1 cellular context compared by ENCODE assay signal in the genomic region with DNA sequence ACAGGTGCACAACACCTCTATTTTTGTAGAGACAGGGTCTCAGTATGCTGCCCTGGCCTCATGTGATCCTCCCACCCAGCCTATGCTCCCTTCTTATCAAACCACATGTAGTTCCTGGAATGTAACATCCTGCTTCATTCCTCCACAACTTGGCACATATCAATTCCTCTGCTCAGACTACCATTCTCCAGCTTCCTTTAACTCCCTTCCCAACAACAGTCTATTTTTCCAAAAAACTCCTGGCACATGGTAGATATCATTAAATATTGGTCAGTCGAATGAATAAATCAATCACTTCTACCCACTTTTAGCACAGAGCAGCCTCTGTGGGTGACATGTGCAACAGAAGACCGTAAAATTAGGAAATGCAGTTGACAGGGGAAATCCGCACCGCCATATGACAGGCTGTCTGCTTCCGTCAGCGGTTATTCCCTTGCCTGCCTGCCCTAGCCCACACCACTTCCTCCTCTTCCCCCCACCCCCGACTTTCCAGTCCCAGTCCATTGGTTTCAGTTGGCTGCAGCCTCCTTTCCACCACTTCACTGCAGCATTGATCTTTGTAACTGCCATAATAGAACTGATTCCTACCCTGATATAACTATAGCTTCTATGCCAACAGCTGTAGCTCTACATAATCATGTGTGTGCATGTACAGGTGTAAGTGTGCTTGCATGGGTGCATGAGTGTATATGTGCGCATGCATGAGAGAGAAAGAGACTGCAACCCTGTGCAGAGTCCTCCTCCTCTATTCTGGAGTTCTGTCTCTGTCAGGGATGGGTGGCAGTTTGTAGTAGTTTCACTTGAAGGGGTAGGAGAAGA.
TF ChIP-seq lines count a peak whose summit lies in the region.

No MANE protein-coding gene starts in this region.

TF ChIP-seq in K562, 482 proteins besides CTCF, POLR2A, EP300 and RAD21 (continued from another document):
- TF ChIP-seq, protein P1, sequence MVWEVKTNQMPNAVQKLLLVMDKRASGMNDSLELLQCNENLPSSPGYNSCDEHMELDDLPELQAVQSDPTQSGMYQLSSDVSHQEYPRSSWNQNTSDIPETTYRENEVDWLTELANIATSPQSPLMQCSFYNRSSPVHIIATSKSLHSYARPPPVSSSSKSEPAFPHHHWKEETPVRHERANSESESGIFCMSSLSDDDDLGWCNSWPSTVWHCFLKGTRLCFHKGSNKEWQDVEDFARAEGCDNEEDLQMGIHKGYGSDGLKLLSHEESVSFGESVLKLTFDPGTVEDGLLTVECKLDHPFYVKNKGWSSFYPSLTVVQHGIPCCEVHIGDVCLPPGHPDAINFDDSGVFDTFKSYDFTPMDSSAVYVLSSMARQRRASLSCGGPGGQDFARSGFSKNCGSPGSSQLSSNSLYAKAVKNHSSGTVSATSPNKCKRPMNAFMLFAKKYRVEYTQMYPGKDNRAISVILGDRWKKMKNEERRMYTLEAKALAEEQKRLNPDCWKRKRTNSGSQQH (CRISPR knock-in tag; IDR thresholded peaks at IDR 0.05): 0 out of 2 replicates have a peak, but pooled peaks have one; percentile 40
- TF ChIP-seq, protein P2, sequence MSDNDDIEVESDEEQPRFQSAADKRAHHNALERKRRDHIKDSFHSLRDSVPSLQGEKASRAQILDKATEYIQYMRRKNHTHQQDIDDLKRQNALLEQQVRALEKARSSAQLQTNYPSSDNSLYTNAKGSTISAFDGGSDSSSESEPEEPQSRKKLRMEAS (CRISPR knock-in tag; IDR thresholded peaks at IDR 0.05): no peak
- TF ChIP-seq SMARCA4 (IDR thresholded peaks at IDR 0.05) (peak; percentile 30; the same call in 1 of the 2 replicates), SRF (CRISPR knock-in tag; IDR thresholded peaks at IDR 0.05) (no peak)
